In genomic region chr17:412211-413015, GRCh38 we compare ENCODE assay signal across 8 cellular contexts. TPM values are rescaled to one million over a fixed set of nuclear protein-coding genes. Genes with fewer than 3 reads are reported as not detected.
DNase-seq lines count a peak whose midpoint lies in the region; ATAC-seq and TF ChIP-seq lines count a peak whose summit lies in the region.

No MANE protein-coding gene starts in this region.

- POLR2A ChIA-PET in GM10248 (lab: Yijun Ruan, JAX): no interaction called here
- POLR2A ChIA-PET in activated CD4-positive, alpha-beta T cell treated with anti-CD3 and anti-CD28 coated beads for 36 hours (lab: Charles Lee): interaction anchor here (0.6 kb wide), 4 partner anchors 90 to 569 kb away, joined by 3 to 5 read pairs (median 4); no protein-coding TSS in a partner anchor

- H3K4me3 ChIP-seq in mononuclear cell (ENCODE audit: low read length) (peak overlapping the region; percentile 14), transverse colon (no peak overlapping the region)

- no peak for ATAC-seq in activated CD4-positive, alpha-beta T cell treated with anti-CD3 and anti-CD28 coated beads for 36 hours

- H3K36me3 ChIP-seq in transverse colon: no peaks in the 10 kb centered on the region

- TF ChIP-seq POLR2A in transverse colon (IDR thresholded peaks at IDR 0.05): no peak

- peaks cover 2% of the 10 kb centered on the region for H3K27me3 Mint-ChIP-seq in activated CD4-positive, alpha-beta T cell treated with anti-CD3 and anti-CD28 coated beads for 36 hours

- CTCF ChIA-PET in GM10248 (lab: Yijun Ruan, JAX): interaction anchor here (0.6 to 3.2 kb wide), 41 partner anchors 9 to 589 kb away, joined by 3 to 167 read pairs (median 4); partner anchors contain the start of genes NXN and TIMM22
- CTCF ChIA-PET in activated CD4-positive, alpha-beta T cell treated with anti-CD3 and anti-CD28 coated beads for 36 hours (lab: Charles Lee): interaction anchor here (0.7 to 3.1 kb wide), 41 partner anchors 9 to 584 kb away, joined by 3 to 68 read pairs (median 5); partner anchors contain the start of genes TIMM22 and VPS53

- peak overlapping the region; percentile 77 for H3K4me3 Mint-ChIP-seq in activated CD4-positive, alpha-beta T cell treated with anti-CD3 and anti-CD28 coated beads for 36 hours

- no peak for TF ChIP-seq EP300 in transverse colon (IDR thresholded peaks at IDR 0.05; ENCODE audit: low read depth)

- peaks cover 75% of the 10 kb centered on the region for H3K4me1 Mint-ChIP-seq in activated CD4-positive, alpha-beta T cell treated with anti-CD3 and anti-CD28 coated beads for 36 hours

- H3K36me3 Mint-ChIP-seq in activated CD4-positive, alpha-beta T cell treated with anti-CD3 and anti-CD28 coated beads for 36 hours (ENCODE audit: low read depth): peaks cover 32% of the 10 kb centered on the region

- DNase-seq in GM10248 (ENCODE audit: extremely low spot score) (peak; percentile 54), NCI-H2171 (lab: John Stamatoyannopoulos, UW) (peak; percentile 16), dermis blood vessel endothelial cell (peak; percentile 80), transverse colon (peak; percentile 59), mesenteric fat pad (ENCODE audit: low spot score) (no peak)
- DNase-seq in activated CD4-positive, alpha-beta T cell treated with anti-CD3 and anti-CD28 coated beads for 36 hours: peak; percentile 81

- no peaks in the 10 kb centered on the region for H3K9me3 ChIP-seq in mononuclear cell (ENCODE audit: low read depth, low read length)
- no peaks in the 10 kb centered on the region for H3K9me3 ChIP-seq in transverse colon

- H3K27ac ChIP-seq in 22Rv1 (no peak overlapping the region), transverse colon (peak overlapping the region in 1 of 4 donors; percentile 81)

- peak; percentile 85 for TF ChIP-seq CTCF in 22Rv1 (IDR thresholded peaks at IDR 0.05)
- peak; percentile 87 for TF ChIP-seq CTCF in GM10248 (IDR thresholded peaks at IDR 0.05; ENCODE audit: control extremely low read depth, extremely low read depth, low read depth, missing control alignments)
- TF ChIP-seq CTCF in transverse colon (IDR thresholded peaks at IDR 0.05): peak; percentile 74 to 83 (median 78)

- intact Hi-C loops in activated CD4-positive, alpha-beta T cell treated with anti-CD3 and anti-CD28 coated beads for 36 hours (cut with DNase I, micrococcal nuclease): loop anchor here (1.0 to 5.0 kb wide), 5 partner anchors 145 to 340 kb away; partner anchors contain the start of gene GEMIN4 (in 1 of the 2)
- intact Hi-C loops in transverse colon (cut with DNase I; ENCODE audit: low total_unique reads): no loop called here

- in situ Hi-C loops in transverse colon (cut with MboI; ENCODE audit: low pct_ligation_motif_present in 1 of 4, low pct_unique_long_range_greater_than_20kb in 1 of 4, low sequenced_read_pairs in 3 of 4): no loop called here

- peaks cover 70% of the 10 kb centered on the region for H3K4me1 ChIP-seq in mononuclear cell (ENCODE audit: insufficient read depth, low read length)
- peaks cover 0 to 28% (median 16%) of the 10 kb centered on the region in 4 donors for H3K4me1 ChIP-seq in transverse colon

- WGBS in transverse colon (ENCODE audit: low coverage in 1 of 2), 2 donors: 30 to 59% methylated on average over 7 to 15 of the region's 15 CpGs

- H3K9me3 Mint-ChIP-seq in activated CD4-positive, alpha-beta T cell treated with anti-CD3 and anti-CD28 coated beads for 36 hours (ENCODE audit: low read depth): no peaks in the 10 kb centered on the region

- H3K27me3 ChIP-seq in mononuclear cell (ENCODE audit: insufficient read depth, low read length): no peaks in the 10 kb centered on the region
- no peaks in the 10 kb centered on the region for H3K27me3 ChIP-seq in transverse colon

- H3K27ac Mint-ChIP-seq in activated CD4-positive, alpha-beta T cell treated with anti-CD3 and anti-CD28 coated beads for 36 hours: peak overlapping the region; percentile 98

RNA-seq across cellular contexts. Expression of gene RFLNB, which starts 33.3 kb away (rescaled TPM):
- 10 to 100 TPM; 31.0 to 31.8 TPM for total RNA-seq in activated CD4-positive, alpha-beta T cell treated with anti-CD3 and anti-CD28 coated beads for 36 hours
- total RNA-seq in dermis blood vessel endothelial cell: 26.2 and 46.5 TPM in 2 replicates
- 56.8 TPM for total RNA-seq in mononuclear cell
- 10 to 100 TPM in 3 of 4 donors, 1 to 10 TPM in 1; 8.9 to 13.3 (median 10.3) TPM for total RNA-seq in transverse colon
- 54.7 TPM for total RNA-seq in mesenteric fat pad

RNA-seq across cellular contexts. Expression of gene RPH3AL, which starts 59.8 kb away (rescaled TPM):
- 1 to 10 TPM; 1.4 to 2.0 TPM for total RNA-seq in activated CD4-positive, alpha-beta T cell treated with anti-CD3 and anti-CD28 coated beads for 36 hours
- total RNA-seq in dermis blood vessel endothelial cell (22.0 and 37.2 TPM in 2 replicates), mononuclear cell (1.5 TPM), transverse colon (10 to 100 TPM; 24.3 to 90.5 (median 47.2) TPM), mesenteric fat pad (31.5 TPM)
